2 cellular contexts compared by ENCODE assay signal in genomic region chr11:5696210-5696609, GRCh38.
TF ChIP-seq lines count a peak whose summit lies in the region.

No MANE protein-coding gene starts in this region.

TF ChIP-seq in liver, 16 proteins besides CTCF, POLR2A, EP300 and RAD21:
- TF ChIP-seq ZBTB33 (IDR thresholded peaks at IDR 0.05) (no peak), NR2F2 (IDR thresholded peaks at IDR 0.05) (peak; percentile 30)

TF ChIP-seq in HepG2, 621 proteins besides CTCF, POLR2A, EP300 and RAD21:
- no peak for TF ChIP-seq NR2F1 (CRISPR knock-in tag; IDR thresholded peaks at IDR 0.05)
- no peak for TF ChIP-seq ZNF124 (CRISPR knock-in tag; IDR thresholded peaks at IDR 0.05)
- TF ChIP-seq CBFB (CRISPR knock-in tag; IDR thresholded peaks at IDR 0.05) = no peak
- TF ChIP-seq ZNF609 (CRISPR knock-in tag; IDR thresholded peaks at IDR 0.05; ENCODE audit: borderline replicate concordance) = no peak
- TF ChIP-seq ZNF607 (CRISPR knock-in tag; IDR thresholded peaks at IDR 0.05; ENCODE audit: borderline replicate concordance) = no peak
- TF ChIP-seq DMTF1 (CRISPR knock-in tag; IDR thresholded peaks at IDR 0.05) = no peak
- TF ChIP-seq EHMT2 (IDR thresholded peaks at IDR 0.05; ENCODE audit: borderline replicate concordance, low read depth, low read length) = no peak
- TF ChIP-seq FOXP1 (IDR thresholded peaks at IDR 0.05) = no peak
- no peak for TF ChIP-seq FOXP1 (CRISPR knock-in tag; IDR thresholded peaks at IDR 0.05)
- no peak for TF ChIP-seq ZNF652 (CRISPR knock-in tag; IDR thresholded peaks at IDR 0.05; ENCODE audit: borderline replicate concordance, low read depth)
- no peak for TF ChIP-seq NPAS2 (CRISPR knock-in tag; IDR thresholded peaks at IDR 0.05; ENCODE audit: borderline replicate concordance)
- no peak for TF ChIP-seq THAP8 (CRISPR knock-in tag; IDR thresholded peaks at IDR 0.05; ENCODE audit: borderline replicate concordance)
- TF ChIP-seq THAP7 (CRISPR knock-in tag; IDR thresholded peaks at IDR 0.05) = no peak
